Comparison of ENCODE assay signal across 8 cellular contexts in genomic region chrX:39855748-39856129, GRCh38.
A peak's percentile ranks its signal among the peaks of the same experiment; 100 is the strongest.
DNase-seq lines count a peak whose midpoint lies in the region; ATAC-seq and TF ChIP-seq lines count a peak whose summit lies in the region.

No MANE protein-coding gene starts in this region.

- H3K4me1 ChIP-seq in left ventricle myocardium inferior: peaks cover 28% of the 10 kb centered on the region

- peak; percentile 34 for DNase-seq in 8988T
- DNase-seq in NCI-H748 treated with DMSO at 0.1 percent for 48 hours (lab: John Stamatoyannopoulos, UW): peak; percentile 76
- DNase-seq in activated CD8-positive, alpha-beta memory T cell treated with anti-CD3 and anti-CD28 coated beads, Interleukin-2, amount 50 U/mL, for 24 hours (ENCODE audit: extremely low read depth): peak; percentile 58
- peak; percentile 42 for DNase-seq in hepatic stellate cell (ENCODE audit: low spot score)
- DNase-seq in stimulated activated CD8-positive, alpha-beta memory T cell treated with anti-CD3 and anti-CD28 coated beads, Interleukin-2, amount 100 ng/mL, for 1 hour (ENCODE audit: low read depth in 2 of 2): peak; percentile 56 to 57
- no peak for DNase-seq in left ventricle myocardium inferior

- H3K36me3 ChIP-seq in left ventricle myocardium inferior: no peaks in the 10 kb centered on the region

- ATAC-seq in GM18907 (IDR thresholded peaks at IDR 0.05; ENCODE audit: unreplicated experiment) (peak; percentile 53), HG03196 (IDR thresholded peaks at IDR 0.05; ENCODE audit: unreplicated experiment) (peak; percentile 47)

- H3K9me3 ChIP-seq in left ventricle myocardium inferior (replicated peaks): no peaks in the 10 kb centered on the region

- no peak overlapping the region for H3K4me3 ChIP-seq in left ventricle myocardium inferior

- H3K27me3 ChIP-seq in left ventricle myocardium inferior (ENCODE audit: low read depth): no peaks in the 10 kb centered on the region

- intact Hi-C loops in left ventricle myocardium inferior (cut with micrococcal nuclease): no loop called here

- TF ChIP-seq CTCF in left ventricle myocardium inferior (IDR thresholded peaks at IDR 0.05; ENCODE audit: borderline replicate concordance): no peak

- H3K27ac ChIP-seq in left ventricle myocardium inferior (replicated peaks): no peak overlapping the region
